ENCODE assay signal across 1 cellular context in the genomic region with DNA sequence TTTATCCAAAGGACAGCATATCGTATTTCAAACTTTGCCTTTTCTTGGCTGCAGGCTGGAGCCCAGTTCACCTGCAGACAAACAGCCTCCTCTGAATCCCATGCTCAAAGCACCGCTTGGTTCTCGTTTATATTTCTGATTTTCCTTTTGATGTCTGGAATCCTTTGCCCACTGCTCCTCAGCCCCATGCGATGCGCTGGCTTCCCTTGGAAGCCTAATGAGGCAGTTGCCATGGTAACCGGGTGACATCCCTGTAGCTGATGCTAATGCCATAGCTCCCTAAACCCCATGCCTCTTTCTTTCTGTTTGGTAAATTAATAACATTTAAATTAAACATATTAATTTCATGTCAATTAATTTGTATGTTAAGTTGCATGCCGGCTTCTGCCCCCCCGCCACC.
TF ChIP-seq lines count a peak whose summit lies in the region.

No MANE protein-coding gene starts in this region.

TF ChIP-seq in K562, 482 proteins besides CTCF, POLR2A, EP300 and RAD21 (continued from another document):
- no peak for TF ChIP-seq KHSRP (IDR thresholded peaks at IDR 0.05)
- no peak for TF ChIP-seq ZNF121 (CRISPR knock-in tag; conservative IDR thresholded peaks at IDR 0.05)
- no peak for TF ChIP-seq HNRNPLL (IDR thresholded peaks at IDR 0.05; ENCODE audit: low read depth, low read length, poor library complexity, severe bottlenecking)
